In the genomic region with DNA sequence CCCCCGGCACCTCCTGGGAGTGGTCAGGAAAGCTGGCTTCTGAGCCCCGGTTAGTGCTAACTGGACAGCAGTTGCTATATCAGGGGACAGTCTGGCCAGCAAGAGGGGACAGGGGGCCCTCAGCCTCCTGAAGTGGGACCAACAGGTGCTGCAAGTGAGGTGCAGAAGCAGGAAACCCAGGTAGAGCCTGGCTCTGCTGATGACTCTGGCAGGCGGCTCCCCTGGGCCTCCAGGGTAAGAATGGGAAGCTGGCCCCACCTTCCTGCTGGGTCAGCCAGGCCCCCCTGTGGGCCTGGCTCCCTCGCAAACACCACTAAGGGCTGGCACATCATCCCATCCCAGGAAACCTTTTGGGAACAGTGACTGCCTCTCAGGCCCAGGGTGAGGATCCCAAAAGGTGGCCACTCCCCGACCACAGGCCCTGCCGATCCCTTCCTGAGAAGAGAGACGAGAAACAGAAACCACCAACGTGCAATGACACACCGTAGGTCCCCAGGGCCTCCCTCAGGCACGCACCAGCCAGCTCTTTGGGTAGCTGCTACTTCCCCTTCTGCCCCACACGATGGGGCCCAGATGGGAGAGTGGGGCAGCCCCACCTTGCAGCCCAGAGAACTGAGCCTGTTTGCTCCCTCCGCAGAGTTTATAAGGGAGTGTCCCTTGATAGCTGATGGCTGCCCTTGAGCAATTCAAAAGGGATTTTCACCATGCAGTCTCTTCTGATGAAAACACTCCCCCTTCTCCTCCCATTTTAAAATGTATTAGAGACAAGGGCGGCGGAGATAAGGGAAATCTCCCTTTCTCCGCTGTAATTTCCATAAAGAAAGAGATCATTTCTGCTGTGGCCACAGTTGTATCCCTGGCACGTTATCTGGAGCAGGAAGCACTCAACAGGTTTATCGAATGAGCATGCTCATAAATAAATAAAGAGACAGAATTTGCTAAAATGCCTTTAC, we compare ENCODE assay signal across 8 cellular contexts.
DNase-seq lines count a peak whose midpoint lies in the region; ATAC-seq, FAIRE-seq and TF ChIP-seq lines count a peak whose summit lies in the region.

No MANE protein-coding gene starts in this region.

- no peak overlapping the region for H4K5ac ChIP-seq in H1 (ENCODE audit: insufficient read length, low read depth, low read length)

- H3K9ac ChIP-seq in H1 (replicated peaks in 1 of 4; ENCODE audit: extremely low read depth in 1 of 4, low read depth in 3 of 4, low read length in 3 of 4) = no peak overlapping the region

- no peak overlapping the region for H2BK12ac ChIP-seq in H1 (ENCODE audit: low read depth, low read length)

- H3K27me3 ChIP-seq in H1 (replicated peaks in 1 of 4; ENCODE audit: control insufficient read depth in 3 of 4, extremely low read depth in 1 of 4, insufficient read depth in 3 of 4, low read length in 3 of 4) = no peaks in the 10 kb centered on the region
- no peaks in the 10 kb centered on the region for H3K27me3 ChIP-seq in pancreas

- H2BK20ac ChIP-seq in H1 (ENCODE audit: low read length) = no peak overlapping the region

- no peak overlapping the region for H2BK15ac ChIP-seq in H1 (ENCODE audit: low read length)

- H3K4ac ChIP-seq in H1 (replicated peaks; ENCODE audit: insufficient read length, low read depth, low read length) = no peak overlapping the region

- no peak overlapping the region; a peak in 1 of 4 replicates for H3K4me2 ChIP-seq in H1 (ENCODE audit: insufficient read depth in 1 of 2, low read depth in 2 of 2, low read length in 2 of 2)

- H3K9me3 ChIP-seq in H1 (ENCODE audit: insufficient read depth in 2 of 2, low read depth in 1 of 2, low read length in 1 of 2) = no peaks in the 10 kb centered on the region
- no peaks in the 10 kb centered on the region for H3K9me3 ChIP-seq in pancreas

- 0 out of 2 replicates have a peak overlapping the region, but pooled peaks have one; percentile 35 for H2BK5ac ChIP-seq in H1 (ENCODE audit: low read depth, low read length)

- 75% methylated on average over 17 of the region's 17 CpGs; no CpG with 5 or more reads in 1 of the 2 experiments for WGBS in H1 (ENCODE audit: extremely low coverage in 1 of 2, insufficient coverage in 1 of 2, insufficient read length in 1 of 2, insufficient replicate concordance in 2 of 2, low coverage in 1 of 2, low lambda C conversion rate in 2 of 2, missing lambda C conversion rate in 1 of 2), 2 experiments
- WGBS in pancreas, 2 donors = 45 to 47% methylated on average over 17 of the region's 17 CpGs
- 15% methylated on average over 17 of the region's 17 CpGs for WGBS in urinary bladder

- no peak overlapping the region for H2AFZ ChIP-seq in H1 (ENCODE audit: low read length)

- H3K4me3 ChIP-seq in GM12875 (ENCODE audit: low read depth, low read length) (peak overlapping the region; percentile 36), NB4 (ENCODE audit: low read depth, low read length) (peak overlapping the region; percentile 27), H1 (ENCODE audit: extremely low read depth in 1 of 4, insufficient read depth in 2 of 4, low read depth in 3 of 4, low read length in 4 of 4) (no peak overlapping the region), pancreas (peak overlapping the region in 1 of 4 donors; percentile 10), urinary bladder (ENCODE audit: low read depth, low read length) (peak overlapping the region; percentile 3)

- no peaks in the 10 kb centered on the region for H3K23me2 ChIP-seq in H1 (ENCODE audit: low read depth, low read length)

- H3K27me3 Mint-ChIP-seq in activated CD4-positive, alpha-beta memory T cell treated with anti-CD3 and anti-CD28 coated beads for 36 hours = no peaks in the 10 kb centered on the region

- no peaks in the 10 kb centered on the region for H3K79me2 ChIP-seq in H1 (ENCODE audit: control insufficient read depth in 1 of 2, insufficient read depth in 2 of 2, low read length in 2 of 2)

- TF ChIP-seq CTCF in GM12875 (IDR thresholded peaks at IDR 0.05; ENCODE audit: borderline replicate concordance, insufficient read depth, low read depth, low read length) (no peak), NB4 (IDR thresholded peaks at IDR 0.05; ENCODE audit: low read depth, low read length) (no peak), H1 (IDR thresholded peaks at IDR 0.05; ENCODE audit: control extremely low read depth in 1 of 3, insufficient read depth in 1 of 3, low read depth in 1 of 3, low read length in 3 of 3) (no peak), pancreas (IDR thresholded peaks at IDR 0.05) (no peak)

- no peaks in the 10 kb centered on the region for H3K36me3 ChIP-seq in H1 (ENCODE audit: control insufficient read depth in 2 of 4, insufficient read depth in 4 of 4, low read length in 3 of 4)
- no peaks in the 10 kb centered on the region for H3K36me3 ChIP-seq in pancreas
- H3K36me3 ChIP-seq in urinary bladder (ENCODE audit: insufficient read depth) = no peaks in the 10 kb centered on the region

- no peaks in the 10 kb centered on the region for H3K9me3 Mint-ChIP-seq in activated CD4-positive, alpha-beta memory T cell treated with anti-CD3 and anti-CD28 coated beads for 36 hours

- H3K79me1 ChIP-seq in H1 (ENCODE audit: low read depth, low read length) = no peaks in the 10 kb centered on the region; the same call in 1 of the 2 replicates

- H3K23ac ChIP-seq in H1 (ENCODE audit: insufficient read length) = no peak overlapping the region

- no peak overlapping the region for H3K14ac ChIP-seq in H1 (ENCODE audit: insufficient read length)

- intact Hi-C loops in activated CD4-positive, alpha-beta memory T cell treated with anti-CD3 and anti-CD28 coated beads for 36 hours (cut with micrococcal nuclease) = loop anchor here (1.0 to 5.0 kb wide), 13 partner anchors 22 to 724 kb away; a partner anchor contains a TSS
- intact Hi-C loops in pancreas (cut with DNase I) = no loop called here

- H3K56ac ChIP-seq in H1 (replicated peaks; ENCODE audit: insufficient read length, low read depth, low read length) = no peak overlapping the region

- peak overlapping the region; percentile 66 for H3K4me3 Mint-ChIP-seq in activated CD4-positive, alpha-beta memory T cell treated with anti-CD3 and anti-CD28 coated beads for 36 hours

- H3K27ac ChIP-seq in H1 (ENCODE audit: low read depth, low read length) (no peak overlapping the region), pancreas (peak overlapping the region in 3 of 4 donors; percentile 5 to 48 (median 33)), urinary bladder (ENCODE audit: low read depth) (peak overlapping the region; percentile 28)

- no peak overlapping the region for H4K91ac ChIP-seq in H1 (replicated peaks; ENCODE audit: insufficient read length, low read length)

- no peak overlapping the region for H3K18ac ChIP-seq in H1 (ENCODE audit: extremely low read depth, low read length)

- DNase-seq in HEK293T (ENCODE audit: extremely low spot score) = peak; percentile 31
- DNase-seq in NB4 (ENCODE audit: low read depth) = peak; percentile 99
- peak; percentile 95 for DNase-seq in activated CD4-positive, alpha-beta memory T cell treated with anti-CD3 and anti-CD28 coated beads for 36 hours
- DNase-seq in H1 (ENCODE audit: low read depth in 1 of 2, low spot score in 2 of 2) = no peak
- DNase-seq in pancreas = no peak
- DNase-seq in NCI-H1930 (lab: John Stamatoyannopoulos, UW) = no peak

- H3K4me1 ChIP-seq in H1 (replicated peaks in 1 of 4; ENCODE audit: control insufficient read depth in 3 of 4, insufficient read depth in 4 of 4, low read length in 3 of 4) (peaks cover 0 to 13% (median 5%) of the 10 kb centered on the region in 4 experiments; a peak in 5 of 7 replicates), pancreas (peaks cover 0 to 19% (median 7%) of the 10 kb centered on the region in 3 donors), urinary bladder (ENCODE audit: insufficient read depth) (peaks cover 2% of the 10 kb centered on the region)

- H2BK120ac ChIP-seq in H1 (replicated peaks; ENCODE audit: low read depth, low read length) = no peak overlapping the region

- peak overlapping the region; percentile 95 for H3K27ac Mint-ChIP-seq in activated CD4-positive, alpha-beta memory T cell treated with anti-CD3 and anti-CD28 coated beads for 36 hours

- CTCF ChIA-PET in HEK293T (lab: Yijun Ruan, JAX) (no interaction called here), H1 (lab: Charles Lee; ENCODE audit: partially characterized antibody) (interaction anchor here (1.2 kb wide), 1 partner anchor 9 kb away, joined by 3 read pairs; no protein-coding TSS in a partner anchor)
- CTCF ChIA-PET in activated CD4-positive, alpha-beta memory T cell treated with anti-CD3 and anti-CD28 coated beads for 36 hours (lab: Charles Lee) = interaction anchor here (0.6 to 4.5 kb wide), 13 partner anchors 9 to 182 kb away, joined by 3 to 59 read pairs (median 4); a partner anchor contains a TSS

- H4K20me1 ChIP-seq in H1 (replicated peaks in 1 of 2; ENCODE audit: control insufficient read depth in 1 of 2, insufficient read depth in 2 of 2, low read length in 2 of 2) = no peaks in the 10 kb centered on the region

- no peak overlapping the region for H2AK5ac ChIP-seq in H1 (ENCODE audit: low read depth, low read length)

- peak in 3 of 4 donors; percentile 14 to 48 (median 28) for ATAC-seq in pancreas

- TF ChIP-seq POLR2A in NB4 (IDR thresholded peaks at IDR 0.05; ENCODE audit: extremely low read depth, insufficient read length) (peak; percentile 18), H1 (IDR thresholded peaks at IDR 0.05; ENCODE audit: control extremely low read depth in 1 of 2, low read depth in 2 of 2, low read length in 2 of 2) (no peak)

- POLR2A ChIA-PET in HEK293T (lab: Yijun Ruan, JAX) (interaction anchor here (0.7 kb wide), 1 partner anchor 172 kb away, joined by 3 read pairs; a partner anchor contains a TSS), H1 (lab: Charles Lee; ENCODE audit: partially characterized antibody) (interaction anchor here (1.4 kb wide), 1 partner anchor 78 kb away, joined by 4 read pairs; no protein-coding TSS in a partner anchor)
- POLR2A ChIA-PET in activated CD4-positive, alpha-beta memory T cell treated with anti-CD3 and anti-CD28 coated beads for 36 hours (lab: Charles Lee) = interaction anchor here (0.9 to 7.5 kb wide), 8 partner anchors 22 to 113 kb away, joined by 4 to 70 read pairs (median 8); a partner anchor contains a TSS

- peak overlapping the region; percentile 79; the same call in 1 of the 2 replicates for H4K8ac ChIP-seq in H1 (ENCODE audit: extremely low read depth, insufficient read depth, low read length)

- FAIRE-seq in H1 (lab: Jason Lieb, UNC) (no peak), pancreas (lab: Jason Lieb, UNC) (no peak)

- no peak; a peak in 1 of 4 replicates for TF ChIP-seq RAD21 in H1 (IDR thresholded peaks at IDR 0.05 in 1 of 2, conservative IDR thresholded peaks at IDR 0.05 in 1 of 2; ENCODE audit: low read depth in 2 of 2, low read length in 2 of 2)

- peaks cover 38% of the 10 kb centered on the region for H3K36me3 Mint-ChIP-seq in activated CD4-positive, alpha-beta memory T cell treated with anti-CD3 and anti-CD28 coated beads for 36 hours

- peaks cover 82% of the 10 kb centered on the region for H3K4me1 Mint-ChIP-seq in activated CD4-positive, alpha-beta memory T cell treated with anti-CD3 and anti-CD28 coated beads for 36 hours (ENCODE audit: low read depth)

- no peak for TF ChIP-seq EP300 in H1 (IDR thresholded peaks at IDR 0.05; ENCODE audit: borderline replicate concordance in 1 of 2, low read depth in 2 of 2, low read length in 2 of 2)

TF ChIP-seq in HEK293T, 16 proteins besides CTCF, POLR2A, EP300 and RAD21 (continues in another document):
- no peak for TF ChIP-seq FOXK2 (IDR thresholded peaks at IDR 0.05)

TF ChIP-seq in H1, 55 proteins besides CTCF, POLR2A, EP300 and RAD21 (continues in another document):
- no peak for TF ChIP-seq HDAC6 (IDR thresholded peaks at IDR 0.05; ENCODE audit: low read depth, low read length)

Comparison
In these comparisons a context has a peak if more than half of its experiments do, and no peak if none do; other contexts are left out.
1. H3K4me3 ChIP-seq: peak in GM12875 (single experiment), NB4 (single experiment) and urinary bladder (single experiment); none in H1 (0 of 4).
2. DNase-seq: peak in HEK293T (single experiment), NB4 (single experiment) and activated CD4-positive, alpha-beta memory T cell treated with anti-CD3 and anti-CD28 coated beads for 36 hours (single experiment); none in H1 (0 of 2), pancreas (0 of 6) and NCI-H1930 (0 of 2).